ENCODE assay signal across 8 cellular contexts in the genomic region with DNA sequence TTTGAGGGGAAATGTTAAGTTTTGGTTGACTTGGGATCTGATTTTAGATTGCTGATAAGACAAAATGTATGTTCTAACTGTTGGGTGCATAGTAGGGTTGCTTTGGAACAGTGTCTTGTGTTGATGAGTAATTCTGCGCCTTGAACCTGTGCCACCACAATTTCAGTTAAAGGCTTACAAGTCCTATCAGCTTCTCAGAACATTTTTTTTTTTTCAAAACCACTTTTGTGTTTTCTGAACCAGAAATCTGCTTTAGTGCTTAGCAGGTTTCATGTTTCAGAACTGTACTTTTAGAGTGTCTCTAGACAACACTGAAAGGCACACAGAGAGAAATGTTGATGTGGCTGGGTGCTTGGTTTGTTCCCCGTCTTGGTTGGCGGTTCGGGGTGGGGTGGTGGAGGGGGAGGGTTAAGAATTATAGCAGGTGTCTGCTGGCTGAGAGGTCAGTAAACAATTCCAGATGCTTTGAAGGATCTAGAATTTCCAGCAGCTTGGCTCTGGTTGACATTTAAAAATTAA.
DNase-seq lines count a peak whose midpoint lies in the region; ATAC-seq and TF ChIP-seq lines count a peak whose summit lies in the region.

No MANE protein-coding gene starts in this region.

- H3K4me3 Mint-ChIP-seq in effector memory CD8-positive, alpha-beta T cell: no peak overlapping the region

- no peak overlapping the region for H3K4me3 ChIP-seq in tibial nerve

- TF ChIP-seq EP300 in tibial nerve (IDR thresholded peaks at IDR 0.05): no peak

- no peak overlapping the region for H3K27ac ChIP-seq in substantia nigra (ENCODE audit: low read depth, low read length, poor library complexity, severe bottlenecking)
- no peak overlapping the region for H3K27ac ChIP-seq in tibial nerve

- ATAC-seq in GM18873 (IDR thresholded peaks at IDR 0.05; ENCODE audit: low FRiP score, unreplicated experiment): peak; percentile 81
- peak; percentile 92 for ATAC-seq in HG02884 (IDR thresholded peaks at IDR 0.05; ENCODE audit: unreplicated experiment)
- ATAC-seq in effector memory CD8-positive, alpha-beta T cell (replicated peaks): peak; percentile 31

- no peak for TF ChIP-seq CTCF in tibial nerve (IDR thresholded peaks at IDR 0.05)

- H3K36me3 Mint-ChIP-seq in effector memory CD8-positive, alpha-beta T cell (ENCODE audit: insufficient read depth): no peaks in the 10 kb centered on the region

- CTCF ChIA-PET in HEK293T (lab: Yijun Ruan, JAX): interaction anchor here (0.7 kb wide), 1 partner anchor 21 kb away, joined by 3 read pairs; no protein-coding TSS in a partner anchor

- H3K27ac Mint-ChIP-seq in effector memory CD8-positive, alpha-beta T cell: no peak overlapping the region

- TF ChIP-seq POLR2A in tibial nerve (IDR thresholded peaks at IDR 0.05): no peak

- POLR2A ChIA-PET in HEK293T (lab: Yijun Ruan, JAX): no interaction called here

- H3K4me1 ChIP-seq in tibial nerve: peaks cover 0 to 11% (median 0%) of the 10 kb centered on the region in 4 donors

- H3K9me3 Mint-ChIP-seq in effector memory CD8-positive, alpha-beta T cell: no peaks in the 10 kb centered on the region

- DNase-seq in NCI-H2196 (lab: John Stamatoyannopoulos, UW; ENCODE audit: unreplicated experiment) (peak; percentile 35), germinal center (ENCODE audit: low spot score) (no peak), substantia nigra (lab: John Stamatoyannopoulos, UW) (no peak), tibial nerve (ENCODE audit: low spot score in 2 of 2) (no peak), HEK293T (ENCODE audit: extremely low spot score) (no peak)
- no peak for DNase-seq in effector memory CD8-positive, alpha-beta T cell

- 76 to 78% methylated on average over 4 of the region's 4 CpGs for WGBS in tibial nerve, 2 donors

- H3K27me3 Mint-ChIP-seq in effector memory CD8-positive, alpha-beta T cell: no peaks in the 10 kb centered on the region

- peaks cover 11 to 13% of the 10 kb centered on the region in 2 donors for H3K4me1 Mint-ChIP-seq in effector memory CD8-positive, alpha-beta T cell (ENCODE audit: low read depth in 2 of 2)

- H3K27me3 ChIP-seq in tibial nerve: no peaks in the 10 kb centered on the region

- H3K9me3 ChIP-seq in tibial nerve: no peaks in the 10 kb centered on the region

- H3K36me3 ChIP-seq in tibial nerve: no peaks in the 10 kb centered on the region

TF ChIP-seq in HEK293T, 16 proteins besides CTCF, POLR2A, EP300 and RAD21:
- TF ChIP-seq FOXM1 (IDR thresholded peaks at IDR 0.05; ENCODE audit: borderline replicate concordance) (no peak), FOXK2 (IDR thresholded peaks at IDR 0.05) (no peak)

Comparison
In these comparisons a context has a peak if more than half of its experiments do, and no peak if none do; other contexts are left out.
1. ATAC-seq: peak in every context shown above with its lines; median percentile 92 in HG02884; 81 in GM18873; 31 in effector memory CD8-positive, alpha-beta T cell.